16 cellular contexts compared by ENCODE assay signal in the genomic region with DNA sequence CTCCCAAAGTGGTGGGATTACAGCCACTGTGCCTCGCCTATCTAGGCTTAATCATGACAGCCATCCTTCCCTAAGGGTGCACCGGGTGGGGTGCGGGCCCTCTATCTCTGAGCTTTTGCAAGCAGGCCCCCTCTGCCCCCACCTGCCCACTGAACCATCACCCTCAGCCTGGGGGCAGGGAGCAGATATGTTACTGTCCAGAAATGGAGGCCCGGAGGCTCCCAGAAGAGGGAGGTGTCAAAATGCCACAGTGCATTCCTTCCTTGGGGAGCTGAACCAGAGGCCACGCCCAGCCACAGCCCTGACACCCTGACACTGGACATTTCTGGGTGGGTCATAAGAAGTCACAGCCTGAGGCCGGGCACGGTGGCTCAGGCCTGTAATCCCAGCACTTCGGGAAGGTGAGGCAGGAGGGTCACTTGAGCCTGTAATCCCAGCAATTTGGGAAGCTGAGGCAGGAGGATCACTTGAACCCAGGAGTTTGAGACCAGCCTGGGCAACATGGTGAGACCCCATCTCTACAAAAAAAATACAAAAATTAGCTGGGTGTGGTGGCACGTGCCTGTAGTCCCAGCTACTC. TPM values are rescaled to one million over a fixed set of nuclear protein-coding genes. Genes with fewer than 3 reads are reported as not detected.
DNase-seq lines count a peak whose midpoint lies in the region; ATAC-seq and TF ChIP-seq lines count a peak whose summit lies in the region.
"Had no signal": no experiment of that assay in that cellular context is flagged by ENCODE, and none has a peak within 500 bp of the region (broad histone marks: within the 10 kb centered on the region; RNA-seq: fewer than 3 reads in every experiment).

No MANE protein-coding gene starts in this region.

- CTCF ChIA-PET in CD4-positive, alpha-beta T cell (lab: Charles Lee): interaction anchor here (1.0 kb wide), 1 partner anchor 58 kb away, joined by 3 read pairs; no protein-coding TSS in a partner anchor

- no peak overlapping the region for H3K27ac Mint-ChIP-seq in CD4-positive, alpha-beta T cell
- H3K27ac Mint-ChIP-seq in chondrocyte (ENCODE audit: unreplicated experiment): peak overlapping the region; percentile 27
- H3K27ac Mint-ChIP-seq in activated naive CD8-positive, alpha-beta T cell treated with anti-CD3 and anti-CD28 coated beads, Interleukin-2, amount 50 U/mL, for 24 hours: no peak overlapping the region
- H3K27ac Mint-ChIP-seq: activated CD4-positive, alpha-beta T cell treated with anti-CD3 and anti-CD28 coated beads for 36 hours had no signal

- no peak overlapping the region for H2AFZ ChIP-seq in neuronal stem cell (ENCODE audit: low read length)

- H3K9ac ChIP-seq in neuronal stem cell (ENCODE audit: low read depth, low read length, poor library complexity): no peak overlapping the region

- TF ChIP-seq CTCF in CD4-positive, alpha-beta T cell (IDR thresholded peaks at IDR 0.05): no peak
- TF ChIP-seq CTCF in chondrocyte (IDR thresholded peaks at IDR 0.05): no peak

- no peaks in the 10 kb centered on the region for H3K27me3 ChIP-seq in CD4-positive, alpha-beta T cell (ENCODE audit: control insufficient read depth, insufficient read depth, low read length)
- peaks cover 0 to 3% (median 0%) of the 10 kb centered on the region in 3 experiments for H3K27me3 ChIP-seq in neuronal stem cell (ENCODE audit: control insufficient read depth in 3 of 3, insufficient read depth in 3 of 3, low read depth in 1 of 3, low read length in 3 of 3)
- no peaks in the 10 kb centered on the region for H3K27me3 ChIP-seq in effector memory CD4-positive, alpha-beta T cell (replicated peaks; ENCODE audit: control insufficient read depth, insufficient read depth, low read length, poor library complexity, severe bottlenecking)

- no peak overlapping the region for H2AK5ac ChIP-seq in neuronal stem cell (ENCODE audit: low read depth, low read length)

- no peak overlapping the region for H3K4ac ChIP-seq in neuronal stem cell (ENCODE audit: low read length)

- no peak for DNase-seq in CD4-positive, alpha-beta T cell
- DNase-seq in HK-2 (ENCODE audit: unreplicated experiment) (peak; percentile 35), chondrocyte (ENCODE audit: low spot score) (no peak), neuronal stem cell (ENCODE audit: low spot score) (no peak), SIG-M5 (lab: John Stamatoyannopoulos, UW) (no peak), NCI-H1694 treated with DMSO at 0.1 percent for 48 hours (lab: John Stamatoyannopoulos, UW) (no peak)
- no peak for DNase-seq in effector memory CD4-positive, alpha-beta T cell
- DNase-seq in activated naive CD8-positive, alpha-beta T cell treated with anti-CD3 and anti-CD28 coated beads, Interleukin-2, amount 50 U/mL, for 24 hours: no peak
- DNase-seq: activated CD4-positive, alpha-beta T cell treated with anti-CD3 and anti-CD28 coated beads for 36 hours; activated T-cell treated with anti-CD3 and anti-CD28 coated beads, Interleukin-2, amount 50 U/mL, for 48 hours; AML-193; DND-41; NCI-H1436 treated with DMSO at 0.1 percent for 48 hours; NCI-H446; nucleus accumbens; stimulated activated CD4-positive, alpha-beta T cell treated with anti-CD3 and anti-CD28 coated beads, Interleukin-12 subunit alpha, Interleukin-12 subunit beta, amount 100 ng/mL, for 4 hours had no signal

- no peak overlapping the region for H2BK15ac ChIP-seq in neuronal stem cell (ENCODE audit: low read length)

- no peaks in the 10 kb centered on the region for H3K9me3 Mint-ChIP-seq in CD4-positive, alpha-beta T cell
- no peaks in the 10 kb centered on the region for H3K9me3 Mint-ChIP-seq in chondrocyte (ENCODE audit: low read depth)
- no peaks in the 10 kb centered on the region for H3K9me3 Mint-ChIP-seq in activated naive CD8-positive, alpha-beta T cell treated with anti-CD3 and anti-CD28 coated beads, Interleukin-2, amount 50 U/mL, for 24 hours

- no peak overlapping the region for H3K14ac ChIP-seq in neuronal stem cell (ENCODE audit: low read length)

- peaks cover 29% of the 10 kb centered on the region for H3K4me1 Mint-ChIP-seq in CD4-positive, alpha-beta T cell (ENCODE audit: low read depth)
- peaks cover 42% of the 10 kb centered on the region for H3K4me1 Mint-ChIP-seq in chondrocyte (ENCODE audit: low read depth)
- H3K4me1 Mint-ChIP-seq in activated naive CD8-positive, alpha-beta T cell treated with anti-CD3 and anti-CD28 coated beads, Interleukin-2, amount 50 U/mL, for 24 hours: peaks cover 32% of the 10 kb centered on the region

- H3K4me3 Mint-ChIP-seq in CD4-positive, alpha-beta T cell: peak overlapping the region; percentile 20
- no peak overlapping the region for H3K4me3 Mint-ChIP-seq in chondrocyte (ENCODE audit: unreplicated experiment)
- H3K4me3 Mint-ChIP-seq in activated naive CD8-positive, alpha-beta T cell treated with anti-CD3 and anti-CD28 coated beads, Interleukin-2, amount 50 U/mL, for 24 hours: no peak overlapping the region

- H3K27ac ChIP-seq in CD4-positive, alpha-beta T cell (ENCODE audit: low read depth, low read length): no peak overlapping the region
- no peak overlapping the region for H3K27ac ChIP-seq in neuronal stem cell (replicated peaks; ENCODE audit: low read length)
- no peak overlapping the region for H3K27ac ChIP-seq in effector memory CD4-positive, alpha-beta T cell (ENCODE audit: insufficient read depth, low read length, poor library complexity, severe bottlenecking)

- no peak overlapping the region for H4K8ac ChIP-seq in neuronal stem cell (ENCODE audit: low read depth, low read length)

- H3K9me3 ChIP-seq in CD4-positive, alpha-beta T cell (ENCODE audit: control insufficient read depth, low read length): no peaks in the 10 kb centered on the region
- H3K9me3 ChIP-seq in neuronal stem cell (replicated peaks in 1 of 2; ENCODE audit: control insufficient read depth in 2 of 2, insufficient read depth in 1 of 2, low read depth in 1 of 2, low read length in 2 of 2): peaks cover 0 to 2% of the 10 kb centered on the region in 2 donors
- no peaks in the 10 kb centered on the region for H3K9me3 ChIP-seq in effector memory CD4-positive, alpha-beta T cell (ENCODE audit: control insufficient read depth, low read length)

- no peak overlapping the region for H4K91ac ChIP-seq in neuronal stem cell (ENCODE audit: low read depth, low read length, poor library complexity)

- intact Hi-C loops in CD4-positive, alpha-beta T cell (cut with DNase I, micrococcal nuclease): no loop called here

- no peaks in the 10 kb centered on the region for H3K36me3 Mint-ChIP-seq in CD4-positive, alpha-beta T cell (ENCODE audit: low read depth)
- no peaks in the 10 kb centered on the region for H3K36me3 Mint-ChIP-seq in chondrocyte (ENCODE audit: low read depth)
- no peaks in the 10 kb centered on the region for H3K36me3 Mint-ChIP-seq in activated naive CD8-positive, alpha-beta T cell treated with anti-CD3 and anti-CD28 coated beads, Interleukin-2, amount 50 U/mL, for 24 hours (ENCODE audit: low read depth)

- no peak overlapping the region for H2BK12ac ChIP-seq in neuronal stem cell (ENCODE audit: low read length)

- ATAC-seq in CD4-positive, alpha-beta T cell (ENCODE audit: poor library complexity): no peak
- no peak for ATAC-seq in activated naive CD8-positive, alpha-beta T cell treated with anti-CD3 and anti-CD28 coated beads, Interleukin-2, amount 50 U/mL, for 24 hours
- ATAC-seq: activated CD4-positive, alpha-beta T cell treated with anti-CD3 and anti-CD28 coated beads for 36 hours had no signal

- WGBS in neuronal stem cell (ENCODE audit: extremely low coverage in 2 of 2, insufficient read length in 2 of 2, insufficient replicate concordance in 1 of 2), 2 donors: no CpG with 5 or more reads among the region's 9 CpGs

- H3K27me3 Mint-ChIP-seq in CD4-positive, alpha-beta T cell: no peaks in the 10 kb centered on the region
- H3K27me3 Mint-ChIP-seq in chondrocyte (ENCODE audit: low read depth): no peaks in the 10 kb centered on the region
- H3K27me3 Mint-ChIP-seq in activated naive CD8-positive, alpha-beta T cell treated with anti-CD3 and anti-CD28 coated beads, Interleukin-2, amount 50 U/mL, for 24 hours: no peaks in the 10 kb centered on the region
- H3K27me3 Mint-ChIP-seq: activated CD4-positive, alpha-beta T cell treated with anti-CD3 and anti-CD28 coated beads for 36 hours had no signal

- peaks cover 8 to 18% of the 10 kb centered on the region in 2 donors for H3K4me1 ChIP-seq in neuronal stem cell (ENCODE audit: control insufficient read depth in 2 of 2, insufficient read depth in 1 of 2, low read depth in 1 of 2, low read length in 2 of 2)
- H3K4me1 ChIP-seq in effector memory CD4-positive, alpha-beta T cell (ENCODE audit: control insufficient read depth, insufficient read depth, low read length, poor library complexity, severe bottlenecking): peaks cover 35% of the 10 kb centered on the region

- POLR2A ChIA-PET in CD4-positive, alpha-beta T cell (lab: Charles Lee): interaction anchor here (0.8 kb wide), 1 partner anchor 25 kb away, joined by 3 read pairs; no protein-coding TSS in a partner anchor

- no peak overlapping the region for H3K4me3 ChIP-seq in neuronal stem cell (ENCODE audit: low read length in 2 of 2)
- H3K4me3 ChIP-seq in effector memory CD4-positive, alpha-beta T cell (ENCODE audit: insufficient read depth, low read depth, low read length, poor library complexity, severe bottlenecking): no peak overlapping the region

- no peak overlapping the region for H2BK5ac ChIP-seq in neuronal stem cell (ENCODE audit: low read length)

- H3K18ac ChIP-seq in neuronal stem cell (ENCODE audit: low read length): peak overlapping the region; percentile 74

- H2BK120ac ChIP-seq in neuronal stem cell (ENCODE audit: low read depth, low read length): no peak overlapping the region

- no peak overlapping the region for H3K4me2 ChIP-seq in neuronal stem cell (ENCODE audit: insufficient read depth, low read length, poor library complexity, severe bottlenecking)

- H3K23ac ChIP-seq in neuronal stem cell (ENCODE audit: low read depth, low read length, poor library complexity): no peak overlapping the region

- H3K79me1 ChIP-seq in neuronal stem cell (ENCODE audit: low read depth, low read length): peaks cover 4% of the 10 kb centered on the region

- H3K36me3 ChIP-seq in neuronal stem cell (replicated peaks in 1 of 2; ENCODE audit: control insufficient read depth in 2 of 2, insufficient read depth in 2 of 2, low read length in 2 of 2): no peaks in the 10 kb centered on the region
- no peaks in the 10 kb centered on the region for H3K36me3 ChIP-seq in effector memory CD4-positive, alpha-beta T cell (ENCODE audit: control insufficient read depth, insufficient read depth, low read length)

RNA-seq across cellular contexts. Expression of gene ACTB, which starts 23.0 kb away (rescaled TPM):
- 1,000 to 10,000 TPM; 1,880 to 1,990 TPM for total RNA-seq in CD4-positive, alpha-beta T cell
- 3,228 to 5,289 TPM (median 5,211 TPM) in 3 replicates for total RNA-seq in chondrocyte
- 6,691 TPM for polyA plus RNA-seq in neuronal stem cell (2013, experiment 1 of 2)
- polyA plus RNA-seq in neuronal stem cell (2013, experiment 2 of 2): 6,867 TPM

RNA-seq across cellular contexts. Expression of gene FSCN1, which starts 39.2 kb away (rescaled TPM):
- total RNA-seq in CD4-positive, alpha-beta T cell: 1 to 10 TPM; 6.5 to 7.0 TPM
- 166 to 210 TPM (median 167 TPM) in 3 replicates for total RNA-seq in chondrocyte
- 203 TPM for polyA plus RNA-seq in neuronal stem cell (2013, experiment 1 of 2)
- polyA plus RNA-seq in neuronal stem cell (2013, experiment 2 of 2): 202 TPM

RNA-seq across cellular contexts. Expression of gene FBXL18, which starts 39.8 kb away (rescaled TPM):
- total RNA-seq in CD4-positive, alpha-beta T cell: 1 to 10 TPM; 7.3 TPM
- total RNA-seq in chondrocyte: 18.0 to 18.8 TPM (median 18.6 TPM) in 3 replicates
- 5.1 TPM for polyA plus RNA-seq in neuronal stem cell (2013, experiment 1 of 2)
- polyA plus RNA-seq in neuronal stem cell (2013, experiment 2 of 2): 5.4 TPM

Comparison
In these comparisons a context has a peak if more than half of its experiments do, and no peak if none do; other contexts are left out.
1. RNA of gene FSCN1, which starts 39.2 kb away (total RNA-seq): 166 to 210 TPM in chondrocyte; 6.5 to 7.0 TPM in CD4-positive, alpha-beta T cell; every median in the first group is over 10 times any median in the second.